8 cellular contexts compared by ENCODE assay signal in the genomic region with DNA sequence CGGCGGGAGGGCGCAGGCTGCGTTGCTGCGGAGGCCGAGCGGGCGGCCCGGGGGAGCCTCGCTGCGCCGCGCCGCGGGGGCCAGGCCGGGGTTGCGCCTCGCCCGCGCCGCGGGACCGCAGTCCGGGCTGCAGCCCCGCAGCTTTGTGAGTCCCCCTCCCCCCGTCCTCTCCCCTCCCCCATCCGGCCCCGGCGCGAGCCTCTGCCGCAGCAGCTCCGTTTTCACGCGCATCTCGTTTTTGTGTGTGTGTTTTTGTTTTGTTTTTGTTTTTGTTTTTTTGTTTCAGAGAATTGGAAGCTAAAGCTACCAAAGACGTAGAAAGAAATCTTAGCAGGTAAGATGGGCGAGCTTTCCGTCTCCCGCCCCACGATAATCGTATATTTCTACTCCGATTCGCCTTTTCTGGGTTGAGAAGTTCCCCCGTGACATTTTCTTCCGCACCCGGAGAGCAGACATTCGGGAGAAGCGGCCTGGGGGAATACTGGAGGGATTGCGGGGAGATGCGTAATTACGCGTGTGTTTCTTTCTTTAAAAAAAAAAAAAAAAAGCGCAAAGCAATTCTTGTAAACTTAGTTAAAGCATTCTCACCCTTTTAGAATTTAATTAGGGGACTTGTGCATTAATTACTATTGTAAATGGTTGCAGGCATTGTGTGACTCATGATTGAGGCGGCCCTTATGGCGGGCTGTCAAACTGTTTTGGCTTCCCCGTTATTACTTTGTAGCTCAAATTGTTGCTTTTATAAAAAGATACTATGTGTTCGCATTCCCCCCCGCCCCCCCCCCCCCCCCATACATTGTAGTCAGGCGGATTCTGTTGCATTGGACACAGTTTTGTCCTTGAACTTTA. TPM values are rescaled to one million over a fixed set of nuclear protein-coding genes. Genes with fewer than 3 reads are reported as not detected.
DNase-seq lines count a peak whose midpoint lies in the region; ATAC-seq and TF ChIP-seq lines count a peak whose summit lies in the region.

No MANE protein-coding gene starts in this region.

- no peak for TF ChIP-seq CTCF in endodermal cell (conservative IDR thresholded peaks at IDR 0.05)

- WGBS in HUES64, result under 1% methylated on average over 53 of the region's 59 CpGs
- 0% methylated on average over 6 to 46 of the region's 59 CpGs for WGBS in endodermal cell (ENCODE audit: insufficient coverage in 1 of 2, insufficient read length in 1 of 2), 2 experiments
- under 1% methylated on average over 59 of the region's 59 CpGs for WGBS in thymus

- peaks cover 30% of the 10 kb centered on the region for H3K4me1 ChIP-seq in HUES64 (ENCODE audit: insufficient read depth, low read length)
- H3K4me1 ChIP-seq in endodermal cell (ENCODE audit: control insufficient read depth, insufficient read depth, low read length), result peaks cover 6% of the 10 kb centered on the region
- peaks cover 41% of the 10 kb centered on the region for H3K4me1 ChIP-seq in muscle layer of colon (ENCODE audit: insufficient read depth, low read length)
- H3K4me1 ChIP-seq in thymus (ENCODE audit: control insufficient read depth, insufficient read depth, low read length), result peaks cover 9% of the 10 kb centered on the region

- peak overlapping the region; percentile 95 for H3K27ac Mint-ChIP-seq in endodermal cell

- peak overlapping the region; percentile 98 for H3K9ac ChIP-seq in HUES64 (ENCODE audit: low read depth, low read length)
- peak overlapping the region; percentile 84 for H3K9ac ChIP-seq in endodermal cell (ENCODE audit: extremely low read depth, low read length, poor library complexity, severe bottlenecking)
- H3K9ac ChIP-seq in muscle layer of colon (ENCODE audit: low read length), result peak overlapping the region; percentile 70

- H3K9me3 Mint-ChIP-seq in endodermal cell, result no peaks in the 10 kb centered on the region

- no peaks in the 10 kb centered on the region for H3K9me3 ChIP-seq in HUES64 (ENCODE audit: insufficient read depth, low read depth, low read length)
- H3K9me3 ChIP-seq in endodermal cell (ENCODE audit: control insufficient read depth, low read length), result no peaks in the 10 kb centered on the region
- H3K9me3 ChIP-seq in muscle layer of colon (ENCODE audit: low read length), result no peaks in the 10 kb centered on the region
- no peaks in the 10 kb centered on the region for H3K9me3 ChIP-seq in thymus (ENCODE audit: control insufficient read depth)

- peak; percentile 49 for DNase-seq in NK-92 treated with Interleukin-12 subunit alpha and Interleukin-12 subunit beta, amount 100 ng/mL, for 24 hours (lab: John Stamatoyannopoulos, UW)
- no peak for DNase-seq in NK-92 (lab: John Stamatoyannopoulos, UW; ENCODE audit: unreplicated experiment)
- peak; percentile 16 to 29 for DNase-seq in activated CD4-positive, alpha-beta T cell treated with anti-CD3 and anti-CD28 coated beads, Interleukin-2, amount 50 U/mL, for 4 hours
- DNase-seq in endodermal cell, result peak; percentile 75

- H3K4me1 Mint-ChIP-seq in endodermal cell, result peaks cover 18% of the 10 kb centered on the region

- H3K27me3 Mint-ChIP-seq in endodermal cell (ENCODE audit: insufficient read depth), result no peaks in the 10 kb centered on the region

- H3K27ac ChIP-seq in HUES64 (ENCODE audit: low read depth, low read length) (peak overlapping the region; percentile 98), endodermal cell (ENCODE audit: low read depth, low read length) (peak overlapping the region; percentile 93), muscle layer of colon (ENCODE audit: low read depth, low read length) (peak overlapping the region; percentile 85), thymus (ENCODE audit: low read depth) (peak overlapping the region; percentile 96)

- ATAC-seq in HG03175 (IDR thresholded peaks at IDR 0.05; ENCODE audit: unreplicated experiment), result no peak

- H3K36me3 Mint-ChIP-seq in endodermal cell (ENCODE audit: low read depth), result peaks cover 24% of the 10 kb centered on the region

- H3K4me3 ChIP-seq in HUES64 (ENCODE audit: low read length) (peak overlapping the region; percentile 100), endodermal cell (ENCODE audit: low read length) (peak overlapping the region; percentile 96), muscle layer of colon (ENCODE audit: low read depth in 1 of 2, low read length in 2 of 2) (peak overlapping the region; percentile 90 to 99), thymus (ENCODE audit: low read length) (peak overlapping the region; percentile 82)

- H3K27me3 ChIP-seq in HUES64 (ENCODE audit: insufficient read depth, low read length) (no peaks in the 10 kb centered on the region), endodermal cell (ENCODE audit: control insufficient read depth, insufficient read depth, low read length, poor library complexity, severe bottlenecking) (no peaks in the 10 kb centered on the region), muscle layer of colon (ENCODE audit: control insufficient read depth in 1 of 2, insufficient read depth in 2 of 2, low read length in 2 of 2) (no peaks in the 10 kb centered on the region), thymus (ENCODE audit: control insufficient read depth, insufficient read depth) (no peaks in the 10 kb centered on the region)

- H3K4me3 Mint-ChIP-seq in endodermal cell, result peak overlapping the region; percentile 92

- H3K36me3 ChIP-seq in HUES64 (ENCODE audit: insufficient read depth, low read length) (peaks cover 31% of the 10 kb centered on the region), endodermal cell (ENCODE audit: control insufficient read depth, insufficient read depth, low read length) (peaks cover 35% of the 10 kb centered on the region), muscle layer of colon (ENCODE audit: insufficient read depth, low read length) (peaks cover 4% of the 10 kb centered on the region), thymus (ENCODE audit: control insufficient read depth, insufficient read depth) (peaks cover 9% of the 10 kb centered on the region)

RNA-seq across cellular contexts. Expression of a gene that starts 0.7 kb away (rescaled TPM):
- 44.5 TPM for polyA plus RNA-seq in HUES64 (2013, experiment 1 of 2)
- 46.2 TPM for polyA plus RNA-seq in HUES64 (2013, experiment 2 of 2)
- 10 to 100 TPM; 81.5 to 84.7 TPM for total RNA-seq in endodermal cell
- 48.8 TPM for polyA plus RNA-seq in endodermal cell (2013, experiment 1 of 2)
- polyA plus RNA-seq in endodermal cell (2013, experiment 2 of 2), result 54.2 TPM
- polyA plus RNA-seq in thymus, result 16.3 TPM
